In genomic region chr2:45312275-45312674, GRCh38 we compare ENCODE assay signal across 27 cellular contexts.
DNase-seq lines count a peak whose midpoint lies in the region; ATAC-seq, FAIRE-seq and TF ChIP-seq lines count a peak whose summit lies in the region.
"Had no signal": no experiment of that assay in that cellular context is flagged by ENCODE, and none has a peak within 500 bp of the region (broad histone marks: within the 10 kb centered on the region; RNA-seq: fewer than 3 reads in every experiment).

No MANE protein-coding gene starts in this region.

- TF ChIP-seq EP300 in HepG2 (IDR thresholded peaks at IDR 0.05; ENCODE audit: low read depth in 2 of 2, low read length in 2 of 2) (no peak), HepG2 (CRISPR knock-in tag; IDR thresholded peaks at IDR 0.05; ENCODE audit: borderline replicate concordance) (no peak)

- H4K20me1 ChIP-seq in HepG2 (ENCODE audit: insufficient read depth, low read length) = no peaks in the 10 kb centered on the region

- H3K36me3 ChIP-seq in HepG2 (replicated peaks in 1 of 2; ENCODE audit: control insufficient read depth in 1 of 2, insufficient read depth in 2 of 2, low read length in 2 of 2) (no peaks in the 10 kb centered on the region), testis (ENCODE audit: low read depth, missing control alignments) (no peaks in the 10 kb centered on the region)
- H3K36me3 ChIP-seq: BE2C, MG63 had no signal

- peak; percentile 39 for DNase-seq in Caki2 (ENCODE audit: low read depth)
- DNase-seq in epithelial cell of proximal tubule (ENCODE audit: low read depth) = peak; percentile 55
- peak; percentile 57 for DNase-seq in HepG2 (ENCODE audit: low spot score)
- no peak for DNase-seq in progenitor cell of endocrine pancreas (ENCODE audit: low spot score, unreplicated experiment)
- DNase-seq in activated naive CD4-positive, alpha-beta T cell treated with anti-CD3 and anti-CD28 coated beads, Interleukin-2, amount 50 U/mL, for 16 hours = no peak
- DNase-seq in testis = no peak
- DNase-seq in amygdala (lab: John Stamatoyannopoulos, UW) = no peak
- DNase-seq: BE2C; COR-L47; GDM1; GOT3; HCEC 1CT; Kasumi-1; MG63; NCI-H1048; NCI-H1417 treated with DMSO at 0.1 percent for 48 hours; NCI-H187; NCI-H2107; NCI-H226; NCI-H510A treated with DMSO at 0.1 percent for 48 hours; NCI-H748 treated with DMSO at 0.1 percent for 48 hours; NK-92 treated with Interleukin-12 subunit alpha and Interleukin-12 subunit beta, amount 100 ng/mL, for 24 hours; SHP77 treated with DMSO at 0.1 percent for 48 hours had no signal

- no peak for TF ChIP-seq CTCF in epithelial cell of proximal tubule (conservative IDR thresholded peaks at IDR 0.05; ENCODE audit: low read depth, low read length)
- no peak for TF ChIP-seq CTCF in HepG2 (CRISPR knock-in tag; IDR thresholded peaks at IDR 0.05)
- no peak for TF ChIP-seq CTCF in progenitor cell of endocrine pancreas (IDR thresholded peaks at IDR 0.05; ENCODE audit: unreplicated experiment)
- no peak for TF ChIP-seq CTCF in testis (IDR thresholded peaks at IDR 0.05)

- peak overlapping the region; percentile 9 for H3K27ac Mint-ChIP-seq in progenitor cell of endocrine pancreas

- no peaks in the 10 kb centered on the region for H3K36me3 Mint-ChIP-seq in progenitor cell of endocrine pancreas (ENCODE audit: insufficient read depth)

- H3K27me3 Mint-ChIP-seq in progenitor cell of endocrine pancreas = peaks cover 7% of the 10 kb centered on the region

- BruUV-seq in HepG2 (replicated peaks; lab: Mats Ljungman, UMichigan) = no TSS peak

- peak; percentile 79 for FAIRE-seq in HepG2 (lab: Jason Lieb, UNC)
- FAIRE-seq: GM19239 had no signal

- H3K27ac ChIP-seq in HepG2 (ENCODE audit: extremely low read length, insufficient read depth, low read length) = no peak overlapping the region
- no peak overlapping the region for H3K27ac ChIP-seq in testis
- H3K27ac ChIP-seq: RWPE1, SK-N-MC had no signal

- peak overlapping the region; percentile 66 for H3K4me2 ChIP-seq in HepG2 (ENCODE audit: low read depth, low read length)

- no peak overlapping the region for H3K4me3 Mint-ChIP-seq in progenitor cell of endocrine pancreas (ENCODE audit: low read depth)

- no peak overlapping the region for H3K9ac ChIP-seq in HepG2 (ENCODE audit: insufficient read depth, low read depth, low read length)

- peaks cover 10% of the 10 kb centered on the region for H3K4me1 Mint-ChIP-seq in progenitor cell of endocrine pancreas (ENCODE audit: low read depth)

- H3K4me3 ChIP-seq in epithelial cell of proximal tubule (ENCODE audit: low read depth, low read length) = no peak overlapping the region
- H3K4me3 ChIP-seq in HepG2 (replicated peaks in 1 of 3; ENCODE audit: insufficient read depth in 1 of 3, low read depth in 2 of 3, low read length in 3 of 3) = peak overlapping the region in 2 of 3 experiments; percentile 6 to 24; a peak in 3 of 6 replicates
- H3K4me3 ChIP-seq in testis = no peak overlapping the region
- H3K4me3 ChIP-seq: MG63, SK-N-MC had no signal

- intact Hi-C loops in HepG2 (cut with micrococcal nuclease; ENCODE audit: unreplicated experiment) (no loop called here), testis (cut with DNase I; ENCODE audit: low total_unique reads) (no loop called here)

- H2AFZ ChIP-seq in HepG2 (ENCODE audit: low read length) = no peak overlapping the region

- 3% methylated on average over 7 of the region's 7 CpGs for WGBS in HepG2 (ENCODE audit: low lambda C conversion rate)
- WGBS in testis, 2 donors = 79 to 83% methylated on average over 7 of the region's 7 CpGs

- ATAC-seq in HepG2 = peak; percentile 75
- ATAC-seq in activated CD4-positive, CD25-positive, alpha-beta regulatory T cell treated with anti-CD3 and anti-CD28 coated beads, Interleukin-2, amount 50 U/mL, for 24 hours = no peak

- in situ Hi-C loops in Caki2 (cut with HindIII; ENCODE audit: low pct_unique_long_range_greater_than_20kb, low sequenced_read_pairs) (no loop called here), HepG2 (cut with HindIII; ENCODE audit: extremely low pct_ligation_motif_present, low pct_unique_long_range_greater_than_20kb) (no loop called here)

- CTCF ChIA-PET in HepG2 (lab: Yijun Ruan, JAX; ENCODE audit: low intra/inter-chr PET ratio, low total read pairs) = no interaction called here

- no peak for TF ChIP-seq RAD21 in HepG2 (CRISPR knock-in tag; IDR thresholded peaks at IDR 0.05)

- H3K4me1 ChIP-seq in HepG2 (ENCODE audit: insufficient read depth, low read length) (peaks cover 13% of the 10 kb centered on the region), testis (peaks cover 3% of the 10 kb centered on the region)
- H3K4me1 ChIP-seq: BE2C had no signal

- no peaks in the 10 kb centered on the region for H3K79me2 ChIP-seq in HepG2 (ENCODE audit: insufficient read depth, low read length)

- TF ChIP-seq POLR2A in HepG2 (IDR thresholded peaks at IDR 0.05; ENCODE audit: insufficient read depth in 1 of 2, low read depth in 2 of 2, low read length in 2 of 2) = no peak
- TF ChIP-seq POLR2A in testis (IDR thresholded peaks at IDR 0.05) = no peak

- H3K27me3 ChIP-seq in HepG2 (ENCODE audit: control insufficient read depth in 1 of 2, insufficient read depth in 2 of 2, low read length in 2 of 2) (peaks cover 3 to 31% of the 10 kb centered on the region in 2 experiments; a peak in 2 of 5 replicates), testis (no peaks in the 10 kb centered on the region)
- H3K27me3 ChIP-seq: BE2C, MG63 had no signal

- H3K9me3 Mint-ChIP-seq in progenitor cell of endocrine pancreas (ENCODE audit: low read depth) = no peaks in the 10 kb centered on the region

- H3K9me3 ChIP-seq in HepG2 (ENCODE audit: low read length) (no peaks in the 10 kb centered on the region), testis (no peaks in the 10 kb centered on the region)
- H3K9me3 ChIP-seq: BE2C, MG63 had no signal

- POLR2A ChIA-PET in HepG2 (lab: Yijun Ruan, JAX) = no interaction called here

TF ChIP-seq in HepG2, 621 proteins besides CTCF, POLR2A, EP300 and RAD21 (continues in another document):
- TF ChIP-seq PHF20 (CRISPR knock-in tag; IDR thresholded peaks at IDR 0.05) (no peak), PBX2 (CRISPR knock-in tag; IDR thresholded peaks at IDR 0.05) (no peak), ZNF264 (CRISPR knock-in tag; IDR thresholded peaks at IDR 0.05) (no peak), ZNF609 (CRISPR knock-in tag; IDR thresholded peaks at IDR 0.05; ENCODE audit: borderline replicate concordance) (no peak), ZNF766 (CRISPR knock-in tag; IDR thresholded peaks at IDR 0.05; ENCODE audit: borderline replicate concordance) (no peak), CENPT (CRISPR knock-in tag; IDR thresholded peaks at IDR 0.05; ENCODE audit: low read depth) (no peak), ZNF639 (CRISPR knock-in tag; conservative IDR thresholded peaks at IDR 0.05) (no peak)

Comparison
In these comparisons a context has a peak if more than half of its experiments do, and no peak if none do; other contexts are left out.
1. DNase-seq: peak in Caki2 (single experiment), epithelial cell of proximal tubule (single experiment) and HepG2 (single experiment); none in progenitor cell of endocrine pancreas (single experiment), activated naive CD4-positive, alpha-beta T cell treated with anti-CD3 and anti-CD28 coated beads, Interleukin-2, amount 50 U/mL, for 16 hours (single experiment), testis (single experiment) and amygdala (0 of 56).
2. H3K4me3 ChIP-seq: peak in HepG2 (2 of 3); none in epithelial cell of proximal tubule (single experiment) and testis (0 of 2).